Comparison of ENCODE assay signal across 14 cellular contexts in genomic region chr1:6638226-6638625, GRCh38. TPM values are rescaled to one million over a fixed set of nuclear protein-coding genes. Genes with fewer than 3 reads are reported as not detected.
DNase-seq lines count a peak whose midpoint lies in the region; ATAC-seq, FAIRE-seq and TF ChIP-seq lines count a peak whose summit lies in the region.
"Had no signal": no experiment of that assay in that cellular context is flagged by ENCODE, and none has a peak within 500 bp of the region (broad histone marks: within the 10 kb centered on the region; RNA-seq: fewer than 3 reads in every experiment).

No MANE protein-coding gene starts in this region.

- H3K4me3 Mint-ChIP-seq in stimulated activated effector memory CD8-positive, alpha-beta T cell treated with anti-CD3 and anti-CD28 coated beads, Interleukin-12 subunit alpha, Interleukin-12 subunit beta, amount 100 ng/mL, for 72 hours = no peak overlapping the region
- H3K4me3 Mint-ChIP-seq: activated CD4-positive, alpha-beta T cell treated with anti-CD3 and anti-CD28 coated beads, Interleukin-2, amount 10 ng/mL, durations not matched to agents 24 days and 14 days; activated naive CD4-positive, alpha-beta T cell treated with anti-CD3 and anti-CD28 coated beads for 36 hours; endodermal cell had no signal

- H3K27ac ChIP-seq in esophagus muscularis mucosa (replicated peaks in 1 of 4) (peak overlapping the region; percentile 40 to 46 (median 44)), HepG2 (ENCODE audit: extremely low read length, insufficient read depth, low read length) (no peak overlapping the region), smooth muscle cell (ENCODE audit: low read depth) (no peak overlapping the region), WERI-Rb-1 (no peak overlapping the region)
- H3K27ac ChIP-seq: C4-2B had no signal

- TF ChIP-seq RAD21 in HepG2 (CRISPR knock-in tag; IDR thresholded peaks at IDR 0.05) = no peak

- no peak for FAIRE-seq in HepG2 (lab: Jason Lieb, UNC)
- FAIRE-seq: islet of Langerhans had no signal

- no peaks in the 10 kb centered on the region for H3K9me3 ChIP-seq in esophagus muscularis mucosa
- no peaks in the 10 kb centered on the region for H3K9me3 ChIP-seq in HepG2 (ENCODE audit: low read length)
- H3K9me3 ChIP-seq in smooth muscle cell (replicated peaks; ENCODE audit: low read depth) = no peaks in the 10 kb centered on the region
- H3K9me3 ChIP-seq in WERI-Rb-1 (ENCODE audit: severe bottlenecking) = no peaks in the 10 kb centered on the region

- H2AFZ ChIP-seq in HepG2 (ENCODE audit: low read length) (no peak overlapping the region), smooth muscle cell (ENCODE audit: low read depth) (no peak overlapping the region)

- in situ Hi-C loops in G401 (cut with HindIII; ENCODE audit: low sequenced_read_pairs) = no loop called here
- in situ Hi-C loops in HepG2 (cut with HindIII; ENCODE audit: extremely low pct_ligation_motif_present, low pct_unique_long_range_greater_than_20kb) = no loop called here

- H3K79me2 ChIP-seq in HepG2 (ENCODE audit: insufficient read depth, low read length) = no peaks in the 10 kb centered on the region
- H3K79me2 ChIP-seq in smooth muscle cell (ENCODE audit: low read depth) = no peaks in the 10 kb centered on the region

- 0 out of 2 replicates have a peak, but pooled peaks cover 5% of the 10 kb centered on the region for H4K20me1 ChIP-seq in HepG2 (ENCODE audit: insufficient read depth, low read length)
- H4K20me1 ChIP-seq in smooth muscle cell (ENCODE audit: low read depth) = no peaks in the 10 kb centered on the region

- no peaks in the 10 kb centered on the region for H3F3A ChIP-seq in smooth muscle cell (ENCODE audit: low read depth)

- H3K27me3 ChIP-seq in esophagus muscularis mucosa (no peaks in the 10 kb centered on the region), HepG2 (ENCODE audit: control insufficient read depth in 1 of 2, insufficient read depth in 2 of 2, low read length in 2 of 2) (no peaks in the 10 kb centered on the region), smooth muscle cell (ENCODE audit: low read depth) (no peaks in the 10 kb centered on the region), WERI-Rb-1 (ENCODE audit: insufficient read depth, low read depth, severe bottlenecking) (no peaks in the 10 kb centered on the region)

- no peak overlapping the region for H3K4me2 ChIP-seq in HepG2 (ENCODE audit: low read depth, low read length)
- H3K4me2 ChIP-seq in smooth muscle cell = no peak overlapping the region

- intact Hi-C loops in esophagus muscularis mucosa (cut with DNase I) = no loop called here
- intact Hi-C loops in HepG2 (cut with micrococcal nuclease; ENCODE audit: unreplicated experiment) = no loop called here

- H3K36me3 Mint-ChIP-seq in stimulated activated effector memory CD8-positive, alpha-beta T cell treated with anti-CD3 and anti-CD28 coated beads, Interleukin-12 subunit alpha, Interleukin-12 subunit beta, amount 100 ng/mL, for 72 hours = peaks cover 96% of the 10 kb centered on the region

- no peak for TF ChIP-seq EP300 in esophagus muscularis mucosa (IDR thresholded peaks at IDR 0.05)
- TF ChIP-seq EP300 in HepG2 (IDR thresholded peaks at IDR 0.05; ENCODE audit: low read depth in 2 of 2, low read length in 2 of 2) = no peak
- TF ChIP-seq EP300 in HepG2 (CRISPR knock-in tag; IDR thresholded peaks at IDR 0.05; ENCODE audit: borderline replicate concordance) = no peak

- no peaks in the 10 kb centered on the region for H3K9me3 Mint-ChIP-seq in stimulated activated effector memory CD8-positive, alpha-beta T cell treated with anti-CD3 and anti-CD28 coated beads, Interleukin-12 subunit alpha, Interleukin-12 subunit beta, amount 100 ng/mL, for 72 hours
- H3K9me3 Mint-ChIP-seq: activated CD4-positive, alpha-beta T cell treated with anti-CD3 and anti-CD28 coated beads, Interleukin-2, amount 10 ng/mL, durations not matched to agents 24 days and 14 days; activated naive CD4-positive, alpha-beta T cell treated with anti-CD3 and anti-CD28 coated beads for 36 hours; endodermal cell had no signal

- H3K9ac ChIP-seq in HepG2 (ENCODE audit: insufficient read depth, low read depth, low read length) = no peak overlapping the region
- H3K9ac ChIP-seq in smooth muscle cell (ENCODE audit: low read depth) = no peak overlapping the region

- peaks cover 43 to 98% (median 91%) of the 10 kb centered on the region in 4 donors for H3K36me3 ChIP-seq in esophagus muscularis mucosa
- H3K36me3 ChIP-seq in HepG2 (replicated peaks in 1 of 2; ENCODE audit: control insufficient read depth in 1 of 2, insufficient read depth in 2 of 2, low read length in 2 of 2) = peaks cover 38 to 87% of the 10 kb centered on the region in 2 experiments; a peak in 4 of 5 replicates
- no peaks in the 10 kb centered on the region for H3K36me3 ChIP-seq in smooth muscle cell (ENCODE audit: low read depth)
- H3K36me3 ChIP-seq in WERI-Rb-1 = peaks cover 88% of the 10 kb centered on the region

- H3K4me3 ChIP-seq in esophagus muscularis mucosa (peak overlapping the region in 1 of 4 donors; percentile 24), HepG2 (replicated peaks in 1 of 3; ENCODE audit: insufficient read depth in 1 of 3, low read depth in 2 of 3, low read length in 3 of 3) (no peak overlapping the region), smooth muscle cell (no peak overlapping the region), WERI-Rb-1 (ENCODE audit: low read depth, low read length) (no peak overlapping the region)

- BruUV-seq in HepG2 (replicated peaks; lab: Mats Ljungman, UMichigan) = no TSS peak

- peak overlapping the region; percentile 37 for H3K27ac Mint-ChIP-seq in stimulated activated effector memory CD8-positive, alpha-beta T cell treated with anti-CD3 and anti-CD28 coated beads, Interleukin-12 subunit alpha, Interleukin-12 subunit beta, amount 100 ng/mL, for 72 hours
- H3K27ac Mint-ChIP-seq: activated CD4-positive, alpha-beta T cell treated with anti-CD3 and anti-CD28 coated beads, Interleukin-2, amount 10 ng/mL, durations not matched to agents 24 days and 14 days; endodermal cell had no signal

- POLR2A ChIA-PET in HepG2 (lab: Yijun Ruan, JAX) = no interaction called here

- H3K4me1 ChIP-seq in esophagus muscularis mucosa = peaks cover 0 to 12% (median 7%) of the 10 kb centered on the region in 4 donors
- no peaks in the 10 kb centered on the region for H3K4me1 ChIP-seq in HepG2 (ENCODE audit: insufficient read depth, low read length)
- H3K4me1 ChIP-seq in smooth muscle cell (ENCODE audit: low read depth) = no peaks in the 10 kb centered on the region

- TF ChIP-seq POLR2A in esophagus muscularis mucosa (IDR thresholded peaks at IDR 0.05; ENCODE audit: low read depth) (no peak), HepG2 (IDR thresholded peaks at IDR 0.05; ENCODE audit: insufficient read depth in 1 of 2, low read depth in 2 of 2, low read length in 2 of 2) (no peak)

- no peaks in the 10 kb centered on the region for H3K4me1 Mint-ChIP-seq in stimulated activated effector memory CD8-positive, alpha-beta T cell treated with anti-CD3 and anti-CD28 coated beads, Interleukin-12 subunit alpha, Interleukin-12 subunit beta, amount 100 ng/mL, for 72 hours
- H3K4me1 Mint-ChIP-seq: activated CD4-positive, alpha-beta T cell treated with anti-CD3 and anti-CD28 coated beads, Interleukin-2, amount 10 ng/mL, durations not matched to agents 24 days and 14 days; endodermal cell had no signal

- DNase-seq in G401 (ENCODE audit: low spot score) = peak; percentile 28
- no peak for DNase-seq in esophagus muscularis mucosa (ENCODE audit: extremely low spot score)
- no peak for DNase-seq in HepG2 (ENCODE audit: low spot score)
- DNase-seq in stimulated activated effector memory CD8-positive, alpha-beta T cell treated with anti-CD3 and anti-CD28 coated beads, Interleukin-12 subunit alpha, Interleukin-12 subunit beta, amount 100 ng/mL, for 72 hours (ENCODE audit: low spot score in 2 of 2) = no peak
- DNase-seq in effector CD4-positive, alpha-beta T cell = no peak
- DNase-seq in DMS153 (lab: John Stamatoyannopoulos, UW) = no peak
- DNase-seq in smooth muscle cell (lab: John Stamatoyannopoulos, UW; ENCODE audit: unreplicated experiment) = no peak
- no peak for DNase-seq in WERI-Rb-1
- DNase-seq: activated CD4-positive, alpha-beta T cell treated with anti-CD3 and anti-CD28 coated beads, Interleukin-2, amount 10 ng/mL, durations not matched to agents 24 days and 14 days; activated naive CD4-positive, alpha-beta T cell treated with anti-CD3 and anti-CD28 coated beads for 36 hours; endodermal cell; NCI-H1417 had no signal

- TF ChIP-seq CTCF in esophagus muscularis mucosa (IDR thresholded peaks at IDR 0.05) (no peak), HepG2 (CRISPR knock-in tag; IDR thresholded peaks at IDR 0.05) (no peak), smooth muscle cell (IDR thresholded peaks at IDR 0.05; ENCODE audit: borderline replicate concordance, insufficient read depth, poor library complexity, severe bottlenecking) (no peak), WERI-Rb-1 (IDR thresholded peaks at IDR 0.05; ENCODE audit: low read depth, low read length) (no peak)

- ATAC-seq in HepG2 = no peak
- ATAC-seq in stimulated activated effector memory CD8-positive, alpha-beta T cell treated with anti-CD3 and anti-CD28 coated beads, Interleukin-12 subunit alpha, Interleukin-12 subunit beta, amount 100 ng/mL, for 72 hours = no peak

- 64% methylated on average over 18 of the region's 18 CpGs for WGBS in esophagus muscularis mucosa
- 97% methylated on average over 18 of the region's 18 CpGs for WGBS in HepG2 (ENCODE audit: low lambda C conversion rate)
- WGBS in smooth muscle cell (ENCODE audit: low lambda C conversion rate) = 96% methylated on average over 18 of the region's 18 CpGs

- CTCF ChIA-PET in HepG2 (lab: Yijun Ruan, JAX; ENCODE audit: low intra/inter-chr PET ratio, low total read pairs) = no interaction called here

RNA-seq across cellular contexts. Expression of gene THAP3, which starts 13.6 kb away (rescaled TPM):
- 41.9 and 44.5 TPM in 2 replicates for total RNA-seq in G401 (2014; rRNA removed; shearing (Covaris generic))
- total RNA-seq in esophagus muscularis mucosa (10 to 100 TPM; 13.8 to 34.6 (median 25.0) TPM), HepG2 (2016; rRNA removed; fragmentation: Illumina TruSeq; extraction: Trizol) (14.9 and 15.0 TPM in 2 replicates), smooth muscle cell (10.5 and 14.2 TPM in 2 replicates)
- 9.0 and 9.7 TPM in 2 replicates for total RNA-seq in HepG2 (2016; cell fraction: cytosol; rRNA removed; fragmentation: Illumina TruSeq; extraction: Trizol; ENCODE audit: low read depth)
- 15.7 and 15.9 TPM in 2 replicates for total RNA-seq in HepG2 (2016; cell fraction: insoluble cytoplasmic fraction; rRNA removed; fragmentation: Illumina TruSeq; extraction: Trizol)
- 12.2 and 13.1 TPM in 2 replicates for total RNA-seq in HepG2 (2016; cell fraction: membrane; rRNA removed; fragmentation: Illumina TruSeq; extraction: Trizol)
- total RNA-seq in HepG2 (2016; cell fraction: nucleus; rRNA removed; fragmentation: Illumina TruSeq; extraction: Trizol) = 12.6 and 13.1 TPM in 2 replicates
- polyA plus RNA-seq in HepG2 (2011; rRNA removed) (10.3 and 12.1 TPM in 2 replicates), smooth muscle cell (29.3 and 34.8 TPM in 2 replicates)
- 7.0 and 10.7 TPM in 2 replicates for polyA plus RNA-seq in HepG2 (2011; cell fraction: cytosol; rRNA removed)
- 24.3 and 30.1 TPM in 2 replicates for polyA plus RNA-seq in HepG2 (2011; cell fraction: nucleus; rRNA removed)
- 8.1 and 8.4 TPM in 2 replicates for polyA plus RNA-seq in HepG2 (2012)
- polyA plus RNA-seq in HepG2 (2016; cell fraction: cytosol; fragmentation: Illumina TruSeq; extraction: Trizol; ENCODE audit: low read depth) = 4.4 and 4.8 TPM in 2 replicates
- polyA plus RNA-seq in HepG2 (2016; cell fraction: insoluble cytoplasmic fraction; fragmentation: Illumina TruSeq; extraction: Trizol; ENCODE audit: low read depth) = 11.7 and 12.3 TPM in 2 replicates
- polyA plus RNA-seq in HepG2 (2016; cell fraction: membrane; fragmentation: Illumina TruSeq; extraction: Trizol; ENCODE audit: low read depth) = 5.1 and 6.0 TPM in 2 replicates
- polyA plus RNA-seq in HepG2 (2016; cell fraction: nucleus; fragmentation: Illumina TruSeq; extraction: Trizol; ENCODE audit: insufficient read depth, low read depth) = 24.7 and 27.0 TPM in 2 replicates
- polyA minus RNA-seq in HepG2 (2011; rRNA and poly(A)+ RNA removed; ENCODE audit: low replicate concordance) = 17.1 and 18.0 TPM in 2 replicates
- 3.2 and 4.4 TPM in 2 replicates for polyA minus RNA-seq in HepG2 (2011; cell fraction: cytosol; rRNA and poly(A)+ RNA removed)
- polyA minus RNA-seq in HepG2 (2011; cell fraction: nucleus; rRNA and poly(A)+ RNA removed) = 8.4 and 9.4 TPM in 2 replicates

RNA-seq across cellular contexts. Expression of gene PHF13, which starts 24.7 kb away (rescaled TPM):
- total RNA-seq in G401 (2014; rRNA removed; shearing (Covaris generic)) = 23.0 and 34.2 TPM in 2 replicates
- 10 to 100 TPM; 16.6 to 32.1 (median 27.9) TPM for total RNA-seq in esophagus muscularis mucosa
- 7.4 and 8.4 TPM in 2 replicates for total RNA-seq in HepG2 (2016; rRNA removed; fragmentation: Illumina TruSeq; extraction: Trizol)
- 1.8 TPM in 2 replicates for total RNA-seq in HepG2 (2016; cell fraction: cytosol; rRNA removed; fragmentation: Illumina TruSeq; extraction: Trizol; ENCODE audit: low read depth)
- 7.7 and 8.2 TPM in 2 replicates for total RNA-seq in HepG2 (2016; cell fraction: insoluble cytoplasmic fraction; rRNA removed; fragmentation: Illumina TruSeq; extraction: Trizol)
- total RNA-seq in HepG2 (2016; cell fraction: membrane; rRNA removed; fragmentation: Illumina TruSeq; extraction: Trizol) = 5.3 and 5.8 TPM in 2 replicates
- total RNA-seq in HepG2 (2016; cell fraction: nucleus; rRNA removed; fragmentation: Illumina TruSeq; extraction: Trizol) = 8.5 and 10.6 TPM in 2 replicates
- 4.7 and 6.1 TPM in 2 replicates for polyA plus RNA-seq in HepG2 (2011; rRNA removed)
- polyA plus RNA-seq in HepG2 (2011; cell fraction: cytosol; rRNA removed) = 3.7 and 4.9 TPM in 2 replicates
- 9.9 and 12.6 TPM in 2 replicates for polyA plus RNA-seq in HepG2 (2011; cell fraction: nucleus; rRNA removed)
- polyA plus RNA-seq in HepG2 (2012) = 15.6 and 16.1 TPM in 2 replicates
- polyA plus RNA-seq in HepG2 (2016; cell fraction: cytosol; fragmentation: Illumina TruSeq; extraction: Trizol; ENCODE audit: low read depth) = 0.83 and 0.97 TPM in 2 replicates
- polyA plus RNA-seq in HepG2 (2016; cell fraction: insoluble cytoplasmic fraction; fragmentation: Illumina TruSeq; extraction: Trizol; ENCODE audit: low read depth) = 9.5 and 10.6 TPM in 2 replicates
- 2.9 and 3.0 TPM in 2 replicates for polyA plus RNA-seq in HepG2 (2016; cell fraction: membrane; fragmentation: Illumina TruSeq; extraction: Trizol; ENCODE audit: low read depth)
- 19.2 and 19.9 TPM in 2 replicates for polyA plus RNA-seq in HepG2 (2016; cell fraction: nucleus; fragmentation: Illumina TruSeq; extraction: Trizol; ENCODE audit: insufficient read depth, low read depth)
- polyA minus RNA-seq in HepG2 (2011; rRNA and poly(A)+ RNA removed; ENCODE audit: low replicate concordance) = 2.6 and 5.3 TPM in 2 replicates
- 4.9 and 7.5 TPM in 2 replicates for polyA minus RNA-seq in HepG2 (2011; cell fraction: cytosol; rRNA and poly(A)+ RNA removed)
- polyA minus RNA-seq in HepG2 (2011; cell fraction: nucleus; rRNA and poly(A)+ RNA removed) = 4.2 and 4.7 TPM in 2 replicates
- total RNA-seq in smooth muscle cell = 10.2 and 10.4 TPM in 2 replicates
- polyA plus RNA-seq in smooth muscle cell = 12.3 and 14.0 TPM in 2 replicates

RNA-seq across cellular contexts. Expression of gene KLHL21, which starts 35.6 kb away (rescaled TPM):
- 39.6 and 44.3 TPM in 2 replicates for total RNA-seq in G401 (2014; rRNA removed; shearing (Covaris generic))
- total RNA-seq in esophagus muscularis mucosa (100 to 1,000 TPM in 3 of 4 donors, 10 to 100 TPM in 1; 98.4 to 184 (median 130) TPM), HepG2 (2016; rRNA removed; fragmentation: Illumina TruSeq; extraction: Trizol) (20.9 and 25.0 TPM in 2 replicates), smooth muscle cell (12.0 and 13.2 TPM in 2 replicates)
- total RNA-seq in HepG2 (2016; cell fraction: cytosol; rRNA removed; fragmentation: Illumina TruSeq; extraction: Trizol; ENCODE audit: low read depth) = 4.1 and 5.1 TPM in 2 replicates
- total RNA-seq in HepG2 (2016; cell fraction: insoluble cytoplasmic fraction; rRNA removed; fragmentation: Illumina TruSeq; extraction: Trizol) = 16.6 and 24.3 TPM in 2 replicates
- 11.5 and 11.6 TPM in 2 replicates for total RNA-seq in HepG2 (2016; cell fraction: membrane; rRNA removed; fragmentation: Illumina TruSeq; extraction: Trizol)
- 22.1 and 26.1 TPM in 2 replicates for total RNA-seq in HepG2 (2016; cell fraction: nucleus; rRNA removed; fragmentation: Illumina TruSeq; extraction: Trizol)
- polyA plus RNA-seq in HepG2 (2011; rRNA removed) (14.8 and 19.9 TPM in 2 replicates), smooth muscle cell (12.6 and 16.2 TPM in 2 replicates)
- polyA plus RNA-seq in HepG2 (2011; cell fraction: cytosol; rRNA removed) = 10.9 and 14.4 TPM in 2 replicates
- 95.0 and 99.0 TPM in 2 replicates for polyA plus RNA-seq in HepG2 (2011; cell fraction: nucleus; rRNA removed)
- 13.7 and 34.6 TPM in 2 replicates for polyA plus RNA-seq in HepG2 (2012)
- 2.2 and 2.8 TPM in 2 replicates for polyA plus RNA-seq in HepG2 (2016; cell fraction: cytosol; fragmentation: Illumina TruSeq; extraction: Trizol; ENCODE audit: low read depth)
- 14.0 and 18.0 TPM in 2 replicates for polyA plus RNA-seq in HepG2 (2016; cell fraction: insoluble cytoplasmic fraction; fragmentation: Illumina TruSeq; extraction: Trizol; ENCODE audit: low read depth)
- 4.8 and 5.2 TPM in 2 replicates for polyA plus RNA-seq in HepG2 (2016; cell fraction: membrane; fragmentation: Illumina TruSeq; extraction: Trizol; ENCODE audit: low read depth)
- polyA plus RNA-seq in HepG2 (2016; cell fraction: nucleus; fragmentation: Illumina TruSeq; extraction: Trizol; ENCODE audit: insufficient read depth, low read depth) = 41.5 and 42.6 TPM in 2 replicates
- polyA minus RNA-seq in HepG2 (2011; rRNA and poly(A)+ RNA removed; ENCODE audit: low replicate concordance) = 28.3 and 69.9 TPM in 2 replicates
- polyA minus RNA-seq in HepG2 (2011; cell fraction: cytosol; rRNA and poly(A)+ RNA removed) = 21.0 and 26.5 TPM in 2 replicates
- 34.2 and 40.8 TPM in 2 replicates for polyA minus RNA-seq in HepG2 (2011; cell fraction: nucleus; rRNA and poly(A)+ RNA removed)

RNA-seq across cellular contexts. Expression of gene ZBTB48, which starts 58.4 kb away (rescaled TPM):
- total RNA-seq in G401 (2014; rRNA removed; shearing (Covaris generic)) = 24.1 and 27.7 TPM in 2 replicates
- 10 to 100 TPM; 15.0 to 24.9 (median 16.4) TPM for total RNA-seq in esophagus muscularis mucosa
- 13.8 and 17.1 TPM in 2 replicates for total RNA-seq in HepG2 (2016; rRNA removed; fragmentation: Illumina TruSeq; extraction: Trizol)
- total RNA-seq in HepG2 (2016; cell fraction: cytosol; rRNA removed; fragmentation: Illumina TruSeq; extraction: Trizol; ENCODE audit: low read depth) = 5.0 and 5.2 TPM in 2 replicates
- 8.3 and 21.5 TPM in 2 replicates for total RNA-seq in HepG2 (2016; cell fraction: insoluble cytoplasmic fraction; rRNA removed; fragmentation: Illumina TruSeq; extraction: Trizol)
- 5.7 and 8.8 TPM in 2 replicates for total RNA-seq in HepG2 (2016; cell fraction: membrane; rRNA removed; fragmentation: Illumina TruSeq; extraction: Trizol)
- 17.3 and 20.3 TPM in 2 replicates for total RNA-seq in HepG2 (2016; cell fraction: nucleus; rRNA removed; fragmentation: Illumina TruSeq; extraction: Trizol)
- polyA plus RNA-seq in HepG2 (2011; rRNA removed) = 13.0 and 18.1 TPM in 2 replicates
- 10.2 and 13.3 TPM in 2 replicates for polyA plus RNA-seq in HepG2 (2011; cell fraction: cytosol; rRNA removed)
- polyA plus RNA-seq in HepG2 (2011; cell fraction: nucleus; rRNA removed) = 62.4 and 69.3 TPM in 2 replicates
- polyA plus RNA-seq in HepG2 (2012) = 9.9 and 13.5 TPM in 2 replicates
- 3.7 and 4.2 TPM in 2 replicates for polyA plus RNA-seq in HepG2 (2016; cell fraction: cytosol; fragmentation: Illumina TruSeq; extraction: Trizol; ENCODE audit: low read depth)
- polyA plus RNA-seq in HepG2 (2016; cell fraction: insoluble cytoplasmic fraction; fragmentation: Illumina TruSeq; extraction: Trizol; ENCODE audit: low read depth) = 7.6 TPM in 2 replicates
- 5.0 and 5.6 TPM in 2 replicates for polyA plus RNA-seq in HepG2 (2016; cell fraction: membrane; fragmentation: Illumina TruSeq; extraction: Trizol; ENCODE audit: low read depth)
- 44.7 and 51.5 TPM in 2 replicates for polyA plus RNA-seq in HepG2 (2016; cell fraction: nucleus; fragmentation: Illumina TruSeq; extraction: Trizol; ENCODE audit: insufficient read depth, low read depth)
- polyA minus RNA-seq in HepG2 (2011; rRNA and poly(A)+ RNA removed; ENCODE audit: low replicate concordance) = 30.6 and 46.1 TPM in 2 replicates
- polyA minus RNA-seq in HepG2 (2011; cell fraction: cytosol; rRNA and poly(A)+ RNA removed) = 4.3 and 8.8 TPM in 2 replicates
- polyA minus RNA-seq in HepG2 (2011; cell fraction: nucleus; rRNA and poly(A)+ RNA removed) = 18.5 and 19.6 TPM in 2 replicates
- 9.7 and 26.4 TPM in 2 replicates for total RNA-seq in smooth muscle cell
- 16.3 and 20.5 TPM in 2 replicates for polyA plus RNA-seq in smooth muscle cell

Comparison
In these comparisons a context has a peak if more than half of its experiments do, and no peak if none do; other contexts are left out.
1. H3K27ac ChIP-seq: peak in esophagus muscularis mucosa (4 of 4); none in HepG2 (single experiment), smooth muscle cell (single experiment) and WERI-Rb-1 (single experiment).